ENCODE assay signal across 16 cellular contexts in the genomic region with DNA sequence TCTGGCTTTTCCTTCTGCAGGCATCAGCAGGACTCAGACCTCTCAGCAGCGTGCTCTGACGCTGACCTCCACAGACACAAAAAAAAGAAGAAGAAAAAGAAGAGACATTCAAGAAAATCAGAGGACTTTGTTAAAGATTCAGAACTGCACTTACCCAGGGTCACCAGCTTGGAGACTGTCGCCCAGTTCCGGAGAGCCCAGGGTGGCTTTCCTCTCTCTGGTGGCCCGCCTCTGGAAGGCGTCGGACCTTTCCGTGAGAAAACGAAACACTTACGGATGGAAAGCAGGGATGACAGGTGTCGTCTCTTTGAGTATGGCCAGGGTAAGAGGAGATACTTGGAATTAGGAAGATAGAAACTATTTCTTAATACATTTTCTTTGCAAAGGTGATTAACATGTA. TPM values are rescaled to one million over a fixed set of nuclear protein-coding genes. Genes with fewer than 3 reads are reported as not detected.
DNase-seq lines count a peak whose midpoint lies in the region; ATAC-seq and TF ChIP-seq lines count a peak whose summit lies in the region.
"Had no signal": no experiment of that assay in that cellular context is flagged by ENCODE, and none has a peak within 500 bp of the region (broad histone marks: within the 10 kb centered on the region; RNA-seq: fewer than 3 reads in every experiment).

No MANE protein-coding gene starts in this region.

- no peaks in the 10 kb centered on the region for H3K9me3 Mint-ChIP-seq in activated T-cell treated with anti-CD3 and anti-CD28 coated beads, Interleukin-2, amount 50 U/mL, for 24 hours
- H3K9me3 Mint-ChIP-seq: CD4-positive, alpha-beta T cell; H9 had no signal

- 95 to 96% methylated on average over 11 of the region's 11 CpGs for WGBS in sigmoid colon, 2 donors

- no peak for DNase-seq in activated T-cell treated with anti-CD3 and anti-CD28 coated beads, Interleukin-2, amount 50 U/mL, for 24 hours
- DNase-seq in activated T-cell treated with anti-CD3 and anti-CD28 coated beads for 4 hours (no peak), T-helper 17 cell (no peak), lower lobe of right lung (peak; percentile 17), sigmoid colon (peak; percentile 17), NCI-H446 treated with DMSO at 0.1 percent for 48 hours (lab: John Stamatoyannopoulos, UW) (no peak), NCI-H1694 (lab: John Stamatoyannopoulos, UW) (no peak)
- DNase-seq: AML-193; Caco-2; CD4-positive, alpha-beta T cell; GOT3; H9; IMR-90 had no signal

- H3K9me3 ChIP-seq in T-helper 17 cell (ENCODE audit: control insufficient read depth, low read length, poor library complexity, severe bottlenecking) (no peaks in the 10 kb centered on the region), lower lobe of right lung (no peaks in the 10 kb centered on the region), sigmoid colon (no peaks in the 10 kb centered on the region)
- H3K9me3 ChIP-seq: A549, Caco-2 had no signal

- H3K27ac ChIP-seq in lower lobe of right lung (no peak overlapping the region), sigmoid colon (no peak overlapping the region)
- H3K27ac ChIP-seq: 22Rv1, A549, C4-2B had no signal

- intact Hi-C loops in lower lobe of right lung (cut with DNase I) (no loop called here), sigmoid colon (cut with DNase I) (no loop called here)

- H3K4me1 Mint-ChIP-seq in activated T-cell treated with anti-CD3 and anti-CD28 coated beads, Interleukin-2, amount 50 U/mL, for 24 hours (ENCODE audit: low read depth) = peaks cover 1% of the 10 kb centered on the region
- H3K4me1 Mint-ChIP-seq in T-helper 17 cell = peaks cover 6% of the 10 kb centered on the region

- peak overlapping the region; percentile 46 for H3K27ac Mint-ChIP-seq in activated T-cell treated with anti-CD3 and anti-CD28 coated beads, Interleukin-2, amount 50 U/mL, for 24 hours
- H3K27ac Mint-ChIP-seq in T-helper 17 cell = peak overlapping the region; percentile 45
- H3K27ac Mint-ChIP-seq: CD4-positive, alpha-beta T cell had no signal

- peaks cover 83% of the 10 kb centered on the region for H3K36me3 Mint-ChIP-seq in activated T-cell treated with anti-CD3 and anti-CD28 coated beads, Interleukin-2, amount 50 U/mL, for 24 hours (ENCODE audit: low read depth)
- peaks cover 4% of the 10 kb centered on the region for H3K36me3 Mint-ChIP-seq in T-helper 17 cell (ENCODE audit: low read depth)

- TF ChIP-seq CTCF in lower lobe of right lung (IDR thresholded peaks at IDR 0.05) (no peak), sigmoid colon (IDR thresholded peaks at IDR 0.05) (no peak)

- H3K4me3 ChIP-seq in lower lobe of right lung (no peak overlapping the region), sigmoid colon (no peak overlapping the region)
- H3K4me3 ChIP-seq: A549 had no signal

- peaks cover 86% of the 10 kb centered on the region for H3K36me3 ChIP-seq in lower lobe of right lung
- H3K36me3 ChIP-seq in sigmoid colon = peaks cover 26 to 79% (median 31%) of the 10 kb centered on the region in 4 donors

- H3K27me3 Mint-ChIP-seq in activated T-cell treated with anti-CD3 and anti-CD28 coated beads, Interleukin-2, amount 50 U/mL, for 24 hours = no peaks in the 10 kb centered on the region
- no peaks in the 10 kb centered on the region for H3K27me3 Mint-ChIP-seq in T-helper 17 cell
- H3K27me3 Mint-ChIP-seq: CD4-positive, alpha-beta T cell had no signal

- ATAC-seq in T-helper 17 cell (no peak), lower lobe of right lung (no peak)
- ATAC-seq: A549 had no signal

- H3K27me3 ChIP-seq in lower lobe of right lung (ENCODE audit: low read depth) = no peaks in the 10 kb centered on the region
- no peaks in the 10 kb centered on the region for H3K27me3 ChIP-seq in sigmoid colon

- H3K4me3 Mint-ChIP-seq in activated T-cell treated with anti-CD3 and anti-CD28 coated beads, Interleukin-2, amount 50 U/mL, for 24 hours = no peak overlapping the region
- peak overlapping the region; percentile 49 for H3K4me3 Mint-ChIP-seq in T-helper 17 cell
- H3K4me3 Mint-ChIP-seq: CD4-positive, alpha-beta T cell; H9 had no signal

- peaks cover 5% of the 10 kb centered on the region for H3K4me1 ChIP-seq in lower lobe of right lung
- H3K4me1 ChIP-seq in sigmoid colon = peaks cover 0 to 19% (median 14%) of the 10 kb centered on the region in 4 donors
- H3K4me1 ChIP-seq: A549, Caco-2 had no signal

- TF ChIP-seq POLR2A in sigmoid colon (IDR thresholded peaks at IDR 0.05) = no peak

- no peak for TF ChIP-seq EP300 in sigmoid colon (IDR thresholded peaks at IDR 0.05)

RNA-seq across cellular contexts. Expression of a gene that starts 52.0 kb away (rescaled TPM):
- total RNA-seq in T-helper 17 cell = 10 to 100 TPM; 33.9 to 35.1 TPM
- 10.6 TPM for total RNA-seq in lower lobe of right lung
- 10 to 100 TPM in 2 of 4 donors, 1 to 10 TPM in 2; 6.1 to 10.5 (median 9.0) TPM for total RNA-seq in sigmoid colon
- polyA plus RNA-seq in sigmoid colon = 1 to 10 TPM; 2.4 to 5.3 (median 3.9) TPM

Comparison
In these comparisons a context has a peak if more than half of its experiments do, and no peak if none do; other contexts are left out.
1. DNase-seq: peak in lower lobe of right lung (single experiment) and sigmoid colon (single experiment); none in activated T-cell treated with anti-CD3 and anti-CD28 coated beads, Interleukin-2, amount 50 U/mL, for 24 hours (single experiment), activated T-cell treated with anti-CD3 and anti-CD28 coated beads for 4 hours (single experiment), T-helper 17 cell (0 of 3), NCI-H446 treated with DMSO at 0.1 percent for 48 hours (single experiment) and NCI-H1694 (single experiment).